1 cellular context compared by ENCODE assay signal in genomic region chr20:50170549-50171220, GRCh38.
TF ChIP-seq lines count a peak whose summit lies in the region.

No MANE protein-coding gene starts in this region.

TF ChIP-seq in IMR-90, 13 proteins besides CTCF, POLR2A, EP300 and RAD21:
- TF ChIP-seq CHD1 (IDR thresholded peaks at IDR 0.05; ENCODE audit: low read depth, low read length): no peak
- no peak for TF ChIP-seq MXI1 (IDR thresholded peaks at IDR 0.05; ENCODE audit: borderline replicate concordance, low read depth, low read length)
- TF ChIP-seq CEBPB (IDR thresholded peaks at IDR 0.05; ENCODE audit: low read depth, low read length): no peak
- TF ChIP-seq USF2 (IDR thresholded peaks at IDR 0.05; ENCODE audit: low read depth, low read length): no peak
- no peak for TF ChIP-seq MAZ (IDR thresholded peaks at IDR 0.05; ENCODE audit: borderline replicate concordance, low read depth, low read length)
- TF ChIP-seq NFE2L2 (IDR thresholded peaks at IDR 0.05; ENCODE audit: low read depth, low read length): no peak
TF ChIP-seq in IMR-90: peak in this region for 0.
